In genomic region chr18:13538630-13539029, GRCh38 we compare ENCODE assay signal across 15 cellular contexts.
DNase-seq lines count a peak whose midpoint lies in the region; ATAC-seq and TF ChIP-seq lines count a peak whose summit lies in the region.
"Had no signal": no experiment of that assay in that cellular context is flagged by ENCODE, and none has a peak within 500 bp of the region (broad histone marks: within the 10 kb centered on the region; RNA-seq: fewer than 3 reads in every experiment).

No MANE protein-coding gene starts in this region.

- H3K36me3 Mint-ChIP-seq in CD8-positive, alpha-beta T cell: peaks cover 12% of the 10 kb centered on the region
- peaks cover 29% of the 10 kb centered on the region for H3K36me3 Mint-ChIP-seq in activated naive CD8-positive, alpha-beta T cell treated with anti-CD3 and anti-CD28 coated beads for 36 hours

- H3K9me3 Mint-ChIP-seq in CD8-positive, alpha-beta T cell: no peaks in the 10 kb centered on the region
- no peaks in the 10 kb centered on the region for H3K9me3 Mint-ChIP-seq in activated naive CD8-positive, alpha-beta T cell treated with anti-CD3 and anti-CD28 coated beads for 36 hours

- peaks cover 66% of the 10 kb centered on the region for H3K4me1 ChIP-seq in CD8-positive, alpha-beta T cell (ENCODE audit: insufficient read depth, low read length)

- no peak for TF ChIP-seq CTCF in CD8-positive, alpha-beta T cell (IDR thresholded peaks at IDR 0.05)
- no peak for TF ChIP-seq CTCF in omental fat pad (IDR thresholded peaks at IDR 0.05)

- no peak for ATAC-seq in CD8-positive, alpha-beta T cell
- ATAC-seq in omental fat pad (ENCODE audit: low FRiP score): peak; percentile 38

- intact Hi-C loops in CD8-positive, alpha-beta T cell (cut with DNase I, micrococcal nuclease): loop anchor here in 1 of 2 experiments (2.0 to 5.0 kb wide), 2 partner anchors 156 to 322 kb away; no protein-coding TSS in a partner anchor

- POLR2A ChIA-PET in CD8-positive, alpha-beta T cell (lab: Charles Lee): interaction anchor here (0.7 to 1.5 kb wide), 8 partner anchors 10 to 319 kb away, joined by 3 to 4 read pairs (median 3); partner anchors contain the start of genes FAM210A and RNMT

- H3K36me3 ChIP-seq in CD8-positive, alpha-beta T cell (ENCODE audit: insufficient read depth, low read length): no peaks in the 10 kb centered on the region
- H3K36me3 ChIP-seq: suprapubic skin had no signal

- H3K27ac Mint-ChIP-seq in CD8-positive, alpha-beta T cell: peak overlapping the region; percentile 91
- H3K27ac Mint-ChIP-seq in activated naive CD8-positive, alpha-beta T cell treated with anti-CD3 and anti-CD28 coated beads for 36 hours: peak overlapping the region; percentile 83

- DNase-seq in NCI-H82 (lab: John Stamatoyannopoulos, UW) (peak; percentile 1), NCI-H82 treated with DMSO at 0.1 percent for 48 hours (lab: John Stamatoyannopoulos, UW; ENCODE audit: unreplicated experiment) (no peak), omental fat pad (ENCODE audit: low spot score) (no peak), NOMO-1 treated with DMSO at 0.1 percent for 48 hours (lab: John Stamatoyannopoulos, UW; ENCODE audit: unreplicated experiment) (no peak), NCI-H146 (lab: John Stamatoyannopoulos, UW) (no peak)
- peak in 1 of 7 experiments; percentile 41 for DNase-seq in CD8-positive, alpha-beta T cell
- DNase-seq in activated naive CD8-positive, alpha-beta T cell treated with anti-CD3 and anti-CD28 coated beads for 36 hours: no peak
- no peak for DNase-seq in stimulated activated CD8-positive, alpha-beta memory T cell treated with anti-CD3 and anti-CD28 coated beads, Interleukin-4, amount 100 ng/mL, for 48 hours
- DNase-seq: activated gamma-delta T cell, MV-4-11, NCI-H2171 treated with DMSO at 0.1 percent for 48 hours, OCI-M1, SW 1271 had no signal

- H3K4me3 Mint-ChIP-seq in CD8-positive, alpha-beta T cell: peak overlapping the region; percentile 63
- peak overlapping the region; percentile 66 for H3K4me3 Mint-ChIP-seq in activated naive CD8-positive, alpha-beta T cell treated with anti-CD3 and anti-CD28 coated beads for 36 hours

- H3K27me3 Mint-ChIP-seq in CD8-positive, alpha-beta T cell (ENCODE audit: low read depth): no peaks in the 10 kb centered on the region
- H3K27me3 Mint-ChIP-seq in activated naive CD8-positive, alpha-beta T cell treated with anti-CD3 and anti-CD28 coated beads for 36 hours: no peaks in the 10 kb centered on the region

- no peaks in the 10 kb centered on the region for H3K27me3 ChIP-seq in CD8-positive, alpha-beta T cell (ENCODE audit: insufficient read depth, low read length)
- H3K27me3 ChIP-seq: suprapubic skin had no signal

- H3K9me3 ChIP-seq in CD8-positive, alpha-beta T cell (ENCODE audit: low read length): no peaks in the 10 kb centered on the region
- H3K9me3 ChIP-seq: suprapubic skin had no signal

- CTCF ChIA-PET in CD8-positive, alpha-beta T cell (lab: Charles Lee): interaction anchor here (0.8 to 3.1 kb wide), 9 partner anchors 9 to 322 kb away, joined by 3 to 11 read pairs (median 3); no protein-coding TSS in a partner anchor

- peaks cover 89% of the 10 kb centered on the region for H3K4me1 Mint-ChIP-seq in CD8-positive, alpha-beta T cell (ENCODE audit: low read depth)
- H3K4me1 Mint-ChIP-seq in activated naive CD8-positive, alpha-beta T cell treated with anti-CD3 and anti-CD28 coated beads for 36 hours: peaks cover 82% of the 10 kb centered on the region

- no peak overlapping the region for H3K4me3 ChIP-seq in CD8-positive, alpha-beta T cell (ENCODE audit: low read depth, low read length)
- H3K4me3 ChIP-seq: suprapubic skin had no signal

- H3K27ac ChIP-seq in CD8-positive, alpha-beta T cell (ENCODE audit: low read depth, low read length): peak overlapping the region; percentile 63
- H3K27ac ChIP-seq: 22Rv1, suprapubic skin had no signal
